Comparison of ENCODE assay signal across 12 cellular contexts in the genomic region with DNA sequence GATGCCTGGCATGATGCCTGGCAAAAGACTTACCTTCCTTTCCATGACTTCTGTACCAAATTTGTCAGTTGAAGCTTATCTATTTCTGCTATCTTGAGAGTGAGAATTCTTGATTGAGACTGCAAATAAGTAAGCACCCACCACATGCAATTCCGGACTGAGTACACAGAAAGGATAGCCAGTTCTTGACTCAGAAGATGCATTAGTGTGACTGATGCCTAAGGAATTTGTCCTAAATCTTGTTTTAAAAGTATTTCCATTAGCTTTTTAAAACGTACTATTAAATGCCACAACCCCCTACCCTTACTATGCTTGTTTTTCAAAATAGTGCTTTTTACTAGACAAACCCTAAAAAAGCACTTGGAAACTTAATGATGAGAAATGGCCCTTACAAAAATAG. TPM values are rescaled to one million over a fixed set of nuclear protein-coding genes. Genes with fewer than 3 reads are reported as not detected.
DNase-seq lines count a peak whose midpoint lies in the region; ATAC-seq and TF ChIP-seq lines count a peak whose summit lies in the region.
"Had no signal": no experiment of that assay in that cellular context is flagged by ENCODE, and none has a peak within 500 bp of the region (broad histone marks: within the 10 kb centered on the region; RNA-seq: fewer than 3 reads in every experiment).

No MANE protein-coding gene starts in this region.

- WGBS in heart right ventricle, 2 donors: 47 to 53% methylated on average over 2 of the region's 2 CpGs

- intact Hi-C loops in left ventricle myocardium inferior (cut with micrococcal nuclease) (no loop called here), heart right ventricle (cut with DNase I) (no loop called here), breast epithelium (cut with DNase I; ENCODE audit: low total_unique reads) (no loop called here)

- TF ChIP-seq CTCF in left ventricle myocardium inferior (IDR thresholded peaks at IDR 0.05; ENCODE audit: borderline replicate concordance) (no peak), heart right ventricle (IDR thresholded peaks at IDR 0.05) (no peak), breast epithelium (IDR thresholded peaks at IDR 0.05) (no peak)

- H3K36me3 ChIP-seq in left ventricle myocardium inferior: peaks cover 30% of the 10 kb centered on the region
- H3K36me3 ChIP-seq in heart right ventricle: peaks cover 0 to 33% (median 14%) of the 10 kb centered on the region in 9 donors
- H3K36me3 ChIP-seq in breast epithelium: no peaks in the 10 kb centered on the region

- ATAC-seq in heart right ventricle (no peak), HG02759 (IDR thresholded peaks at IDR 0.05; ENCODE audit: unreplicated experiment) (no peak), GM19397 (IDR thresholded peaks at IDR 0.05; ENCODE audit: unreplicated experiment) (no peak)
- ATAC-seq: activated T-cell treated with anti-CD3 and anti-CD28 coated beads, Interleukin-2, amount 50 U/mL, for 4 hours had no signal

- H3K4me3 ChIP-seq in left ventricle myocardium inferior (no peak overlapping the region), heart right ventricle (no peak overlapping the region), breast epithelium (no peak overlapping the region)
- H3K4me3 ChIP-seq: dorsolateral prefrontal cortex had no signal

- H3K9me3 ChIP-seq in left ventricle myocardium inferior (replicated peaks) (no peaks in the 10 kb centered on the region), heart right ventricle (no peaks in the 10 kb centered on the region), breast epithelium (no peaks in the 10 kb centered on the region)

- DNase-seq in left ventricle myocardium inferior (no peak), heart right ventricle (no peak), breast epithelium (ENCODE audit: low spot score in 2 of 2) (no peak), kidney tubule cell (ENCODE audit: low spot score) (peak; percentile 23), NCI-H345 (lab: John Stamatoyannopoulos, UW) (no peak)
- DNase-seq in stimulated activated naive CD4-positive, alpha-beta T cell treated with Interleukin-2 at 50 U/mL for 16 hours (lab: John Stamatoyannopoulos, UW): no peak
- DNase-seq: activated T-cell treated with anti-CD3 and anti-CD28 coated beads, Interleukin-2, amount 50 U/mL, for 4 hours; dorsolateral prefrontal cortex; NCI-H1417 had no signal

- TF ChIP-seq POLR2A in breast epithelium (IDR thresholded peaks at IDR 0.05): no peak

- H3K27me3 ChIP-seq in left ventricle myocardium inferior (ENCODE audit: low read depth): no peaks in the 10 kb centered on the region
- H3K27me3 ChIP-seq in heart right ventricle: no peaks in the 10 kb centered on the region
- H3K27me3 ChIP-seq in breast epithelium: no peaks in the 10 kb centered on the region
- H3K27me3 ChIP-seq: dorsolateral prefrontal cortex had no signal

- H3K27ac ChIP-seq in left ventricle myocardium inferior (replicated peaks) (peak overlapping the region; percentile 2), heart right ventricle (peak overlapping the region in 2 of 10 donors; percentile 41 to 63), breast epithelium (peak overlapping the region; percentile 28 to 42)
- H3K27ac ChIP-seq: 22Rv1 had no signal

- peaks cover 39% of the 10 kb centered on the region for H3K4me1 ChIP-seq in left ventricle myocardium inferior
- H3K4me1 ChIP-seq in heart right ventricle: peaks cover 2 to 39% (median 25%) of the 10 kb centered on the region in 9 donors
- H3K4me1 ChIP-seq in breast epithelium: no peaks in the 10 kb centered on the region

RNA-seq across cellular contexts. Expression of a gene that starts 0.5 kb away (rescaled TPM):
- total RNA-seq in left ventricle myocardium inferior (not detected), heart right ventricle (under 1 TPM in 2 of 10 donors, not detected in 8; 0.25 TPM), breast epithelium (under 1 TPM in 2 of 3 donors, not detected in 1; 0.16 to 0.29 TPM)
- polyA plus RNA-seq in heart right ventricle: under 1 TPM in 1 of 2 donors, not detected in 1; 0.16 TPM
- total RNA-seq: activated T-cell treated with anti-CD3 and anti-CD28 coated beads, Interleukin-2, amount 50 U/mL, for 4 hours had no signal

RNA-seq across cellular contexts. Expression of a gene that starts 54.6 kb away (rescaled TPM):
- total RNA-seq in left ventricle myocardium inferior (18.3 TPM), heart right ventricle (10 to 100 TPM; 11.4 to 25.0 (median 19.2) TPM), breast epithelium (10 to 100 TPM; 36.6 to 70.7 (median 39.7) TPM)
- 1 to 10 TPM; 8.7 to 9.0 TPM for polyA plus RNA-seq in heart right ventricle
